Comparison of ENCODE assay signal across 8 cellular contexts in genomic region chr2:241636182-241636982, GRCh38. TPM values are rescaled to one million over a fixed set of nuclear protein-coding genes. Genes with fewer than 3 reads are reported as not detected.
DNase-seq lines count a peak whose midpoint lies in the region; ATAC-seq and TF ChIP-seq lines count a peak whose summit lies in the region.

No MANE protein-coding gene starts in this region.

- H3K27ac ChIP-seq in HL-60 (replicated peaks) (peak overlapping the region; percentile 71), WERI-Rb-1 (peak overlapping the region; percentile 97), substantia nigra (ENCODE audit: low read depth, low read length, poor library complexity, severe bottlenecking) (peak overlapping the region; percentile 46)

- H3K4me3 ChIP-seq in HL-60 (replicated peaks; ENCODE audit: insufficient read depth, low read length) (peak overlapping the region; percentile 83), WERI-Rb-1 (ENCODE audit: low read depth, low read length) (peak overlapping the region; percentile 66), mononuclear cell (ENCODE audit: low read length) (peak overlapping the region; percentile 93)

- H3K9me3 ChIP-seq in WERI-Rb-1 (ENCODE audit: severe bottlenecking) (no peaks in the 10 kb centered on the region), mononuclear cell (ENCODE audit: low read depth, low read length) (no peaks in the 10 kb centered on the region)

- TF ChIP-seq CTCF in HL-60 (IDR thresholded peaks at IDR 0.05; ENCODE audit: insufficient read depth, low read length) (no peak), WERI-Rb-1 (IDR thresholded peaks at IDR 0.05; ENCODE audit: low read depth, low read length) (no peak)

- H3K36me3 ChIP-seq in WERI-Rb-1, result peaks cover 51% of the 10 kb centered on the region

- ATAC-seq in GM21367 (IDR thresholded peaks at IDR 0.05; ENCODE audit: unreplicated experiment), result peak; percentile 24

- peak; percentile 44 for DNase-seq in EH (ENCODE audit: low read depth)
- DNase-seq in HL-60 (ENCODE audit: low read depth in 1 of 2, low spot score in 1 of 2), result peak in 1 of 2 experiments; percentile 30
- DNase-seq in WERI-Rb-1, result peak; percentile 36
- peak; percentile 14 for DNase-seq in effector CD4-positive, alpha-beta T cell
- DNase-seq in substantia nigra (lab: John Stamatoyannopoulos, UW), result peak in 11 of 49 donors; percentile 11 to 57 (median 29)
- DNase-seq in putamen (ENCODE audit: low spot score), result no peak

- H3K4me1 ChIP-seq in mononuclear cell (ENCODE audit: insufficient read depth, low read length), result peaks cover 32% of the 10 kb centered on the region

- H3K27me3 ChIP-seq in HL-60 (ENCODE audit: insufficient read depth, poor library complexity, severe bottlenecking) (no peaks in the 10 kb centered on the region), WERI-Rb-1 (ENCODE audit: insufficient read depth, low read depth, severe bottlenecking) (no peaks in the 10 kb centered on the region), mononuclear cell (ENCODE audit: insufficient read depth, low read length) (no peaks in the 10 kb centered on the region)

RNA-seq across cellular contexts. Expression of gene THAP4, which starts 0.6 kb away (rescaled TPM):
- 27.0 TPM for total RNA-seq in mononuclear cell

RNA-seq across cellular contexts. Expression of gene ATG4B, which starts 1.1 kb away (rescaled TPM):
- total RNA-seq in mononuclear cell, result 46.9 TPM

RNA-seq across cellular contexts. Expression of gene DTYMK, which starts 50.2 kb away (rescaled TPM):
- total RNA-seq in mononuclear cell, result 2.9 TPM

Comparison
In these comparisons a context has a peak if more than half of its experiments do, and no peak if none do; other contexts are left out.
1. H3K27ac ChIP-seq: peak in every context shown above with its lines; median percentile 97 in WERI-Rb-1; 71 in HL-60; 46 in substantia nigra.